Comparison of ENCODE assay signal across 6 cellular contexts in the genomic region with DNA sequence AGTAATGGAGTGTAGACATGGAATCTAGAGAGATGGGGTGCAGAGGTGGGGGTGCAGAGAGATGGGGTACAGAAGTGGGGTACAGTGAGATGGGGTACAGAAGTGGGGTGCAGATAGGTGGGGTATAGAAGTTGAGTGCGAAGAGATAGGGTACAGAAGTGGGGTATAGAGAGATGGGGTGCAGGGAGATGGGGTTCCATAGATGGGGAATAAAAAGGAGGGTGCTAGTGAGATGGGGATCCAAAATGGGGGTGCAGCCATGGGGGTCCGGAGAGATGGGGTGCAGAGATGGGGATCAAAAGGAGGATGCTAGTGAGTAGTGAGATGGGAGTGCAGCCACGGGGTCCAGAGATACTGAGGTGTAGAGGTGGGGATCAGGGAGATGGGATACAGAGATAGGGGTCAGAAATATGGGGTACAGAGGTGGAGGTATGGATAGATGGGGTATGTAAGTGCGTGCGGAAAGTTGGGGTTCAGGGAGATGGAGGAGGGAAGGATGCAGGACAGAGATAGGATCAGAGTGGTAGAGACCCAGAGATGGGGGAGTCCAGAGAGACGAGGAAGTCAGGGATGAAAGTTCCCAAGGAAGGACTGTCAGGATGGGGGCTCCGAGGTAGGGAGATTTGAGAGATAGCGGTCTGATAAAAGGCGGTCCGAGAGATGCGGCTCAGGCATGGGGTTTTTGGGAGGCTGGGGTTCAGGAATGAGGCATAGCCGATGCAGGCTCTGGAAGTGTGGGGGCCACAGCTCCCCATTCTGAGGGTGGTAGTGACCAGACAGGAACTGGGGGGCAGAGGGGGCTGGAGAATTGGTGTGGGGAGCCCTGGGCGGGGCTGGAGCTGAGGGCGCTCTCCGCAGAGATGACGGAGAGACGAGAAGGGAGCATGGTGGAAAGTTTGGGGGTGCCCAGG. TPM values are rescaled to one million over a fixed set of nuclear protein-coding genes. Genes with fewer than 3 reads are reported as not detected.
DNase-seq lines count a peak whose midpoint lies in the region; ATAC-seq and TF ChIP-seq lines count a peak whose summit lies in the region.

No MANE protein-coding gene starts in this region.

- H3K4me1 Mint-ChIP-seq in activated CD8-positive, alpha-beta memory T cell treated with anti-CD3 and anti-CD28 coated beads, Interleukin-2, amount 10 ng/mL, durations not matched to agents 7 days and 5 days: peaks cover 12% of the 10 kb centered on the region
- peaks cover 12% of the 10 kb centered on the region for H3K4me1 Mint-ChIP-seq in osteocyte (ENCODE audit: unreplicated experiment)

- no peaks in the 10 kb centered on the region for H3K36me3 Mint-ChIP-seq in activated CD8-positive, alpha-beta memory T cell treated with anti-CD3 and anti-CD28 coated beads, Interleukin-2, amount 10 ng/mL, durations not matched to agents 7 days and 5 days
- no peaks in the 10 kb centered on the region for H3K36me3 Mint-ChIP-seq in osteocyte (ENCODE audit: unreplicated experiment)

- DNase-seq in activated CD8-positive, alpha-beta memory T cell treated with anti-CD3 and anti-CD28 coated beads, Interleukin-2, amount 10 ng/mL, durations not matched to agents 7 days and 5 days: no peak
- DNase-seq in activated CD8-positive, alpha-beta memory T cell treated with anti-CD3 and anti-CD28 coated beads, Interleukin-2, amount 50 U/mL, for 4 hours: no peak
- DNase-seq in coronary artery (ENCODE audit: low spot score) (no peak), osteocyte (ENCODE audit: extremely low spot score, unreplicated experiment) (no peak)
- DNase-seq in stimulated activated CD4-positive, alpha-beta T cell treated with anti-CD3 and anti-CD28 coated beads, Interleukin-1b, Interleukin-23, amount 100 ng/mL, for 48 hours: no peak

- peaks cover 45% of the 10 kb centered on the region for H3K27me3 Mint-ChIP-seq in activated CD8-positive, alpha-beta memory T cell treated with anti-CD3 and anti-CD28 coated beads, Interleukin-2, amount 10 ng/mL, durations not matched to agents 7 days and 5 days
- peaks cover 15% of the 10 kb centered on the region for H3K27me3 Mint-ChIP-seq in osteocyte (ENCODE audit: unreplicated experiment)

- H3K9me3 Mint-ChIP-seq in activated CD8-positive, alpha-beta memory T cell treated with anti-CD3 and anti-CD28 coated beads, Interleukin-2, amount 10 ng/mL, durations not matched to agents 7 days and 5 days (ENCODE audit: low read depth): no peaks in the 10 kb centered on the region
- H3K9me3 Mint-ChIP-seq in osteocyte (ENCODE audit: unreplicated experiment): no peaks in the 10 kb centered on the region

- H3K27ac ChIP-seq in coronary artery: no peak overlapping the region

- ATAC-seq in activated CD8-positive, alpha-beta memory T cell treated with anti-CD3 and anti-CD28 coated beads, Interleukin-2, amount 10 ng/mL, durations not matched to agents 7 days and 5 days: peak; percentile 52
- ATAC-seq in HG02970 (IDR thresholded peaks at IDR 0.05; ENCODE audit: low FRiP score, unreplicated experiment): no peak

- H3K4me3 Mint-ChIP-seq in activated CD8-positive, alpha-beta memory T cell treated with anti-CD3 and anti-CD28 coated beads, Interleukin-2, amount 10 ng/mL, durations not matched to agents 7 days and 5 days: no peak overlapping the region
- H3K4me3 Mint-ChIP-seq in osteocyte (ENCODE audit: unreplicated experiment): peak overlapping the region; percentile 70

- CTCF ChIA-PET in activated CD8-positive, alpha-beta memory T cell treated with anti-CD3 and anti-CD28 coated beads, Interleukin-2, amount 10 ng/mL, durations not matched to agents 7 days and 5 days (lab: Charles Lee): interaction anchor here (0.7 to 7.5 kb wide), 38 partner anchors 9 to 445 kb away, joined by 3 to 118 read pairs (median 4); a partner anchor contains a TSS

- H3K4me3 ChIP-seq in coronary artery: peak overlapping the region; percentile 62

- H3K27ac Mint-ChIP-seq in activated CD8-positive, alpha-beta memory T cell treated with anti-CD3 and anti-CD28 coated beads, Interleukin-2, amount 10 ng/mL, durations not matched to agents 7 days and 5 days: no peak overlapping the region
- no peak overlapping the region for H3K27ac Mint-ChIP-seq in osteocyte (ENCODE audit: unreplicated experiment)

- TF ChIP-seq CTCF in coronary artery (IDR thresholded peaks at IDR 0.05): no peak
- no peak for TF ChIP-seq CTCF in osteocyte (IDR thresholded peaks at IDR 0.05)

RNA-seq across cellular contexts. Expression of a gene that starts 3.4 kb away (rescaled TPM):
- total RNA-seq in activated CD8-positive, alpha-beta memory T cell treated with anti-CD3 and anti-CD28 coated beads, Interleukin-2, amount 10 ng/mL, durations not matched to agents 7 days and 5 days: not detected
- 0.30 and 0.63 TPM in 2 replicates for total RNA-seq in osteocyte

RNA-seq across cellular contexts. Expression of a gene that starts 14.1 kb away (rescaled TPM):
- total RNA-seq in activated CD8-positive, alpha-beta memory T cell treated with anti-CD3 and anti-CD28 coated beads, Interleukin-2, amount 10 ng/mL, durations not matched to agents 7 days and 5 days: 1 to 10 TPM; 1.4 to 2.4 TPM
- 1.8 and 2.1 TPM in 2 replicates for total RNA-seq in osteocyte

RNA-seq across cellular contexts. Expression of a gene that starts 26.9 kb away (rescaled TPM):
- 10 to 100 TPM; 29.7 to 60.3 TPM for total RNA-seq in activated CD8-positive, alpha-beta memory T cell treated with anti-CD3 and anti-CD28 coated beads, Interleukin-2, amount 10 ng/mL, durations not matched to agents 7 days and 5 days
- 1.8 and 1.9 TPM in 2 replicates for total RNA-seq in osteocyte

RNA-seq across cellular contexts. Expression of a gene that starts 27.1 kb away (rescaled TPM):
- total RNA-seq in activated CD8-positive, alpha-beta memory T cell treated with anti-CD3 and anti-CD28 coated beads, Interleukin-2, amount 10 ng/mL, durations not matched to agents 7 days and 5 days: not detected
- 0.54 TPM in 1 of 2 replicates, not detected in the other for total RNA-seq in osteocyte

RNA-seq across cellular contexts. Expression of a gene that starts 30.5 kb away (rescaled TPM):
- total RNA-seq in activated CD8-positive, alpha-beta memory T cell treated with anti-CD3 and anti-CD28 coated beads, Interleukin-2, amount 10 ng/mL, durations not matched to agents 7 days and 5 days: not detected
- total RNA-seq in osteocyte: not detected in 2 replicates

Comparison
In these comparisons a context has a peak if more than half of its experiments do, and no peak if none do; other contexts are left out.
1. RNA of a gene that starts 26.9 kb away (total RNA-seq): 29.7 to 60.3 TPM in activated CD8-positive, alpha-beta memory T cell treated with anti-CD3 and anti-CD28 coated beads, Interleukin-2, amount 10 ng/mL, durations not matched to agents 7 days and 5 days; 1.8 to 1.9 TPM in osteocyte; every median in the first group is over 10 times any median in the second.